8 cellular contexts compared by ENCODE assay signal in genomic region chr6:38671885-38672467, GRCh38. TPM values are rescaled to one million over a fixed set of nuclear protein-coding genes. Genes with fewer than 3 reads are reported as not detected.
DNase-seq lines count a peak whose midpoint lies in the region; ATAC-seq and TF ChIP-seq lines count a peak whose summit lies in the region.

No MANE protein-coding gene starts in this region.

- no peaks in the 10 kb centered on the region for H3K27me3 Mint-ChIP-seq in activated CD4-positive, alpha-beta memory T cell treated with anti-CD3 and anti-CD28 coated beads for 36 hours

- H3K27ac Mint-ChIP-seq in activated CD4-positive, alpha-beta memory T cell treated with anti-CD3 and anti-CD28 coated beads for 36 hours: peak overlapping the region; percentile 20

- H3K36me3 Mint-ChIP-seq in activated CD4-positive, alpha-beta memory T cell treated with anti-CD3 and anti-CD28 coated beads for 36 hours: peaks cover 25% of the 10 kb centered on the region

- no peak overlapping the region for H3K4me3 Mint-ChIP-seq in activated CD4-positive, alpha-beta memory T cell treated with anti-CD3 and anti-CD28 coated beads for 36 hours

- DNase-seq in CD1c-positive myeloid dendritic cell (ENCODE audit: extremely low spot score) (peak; percentile 48), NCI-H2227 treated with DMSO at 0.1 percent for 48 hours (lab: John Stamatoyannopoulos, UW) (peak; percentile 68), fibroblast of mammary gland (ENCODE audit: low read depth) (peak; percentile 74), non-pigmented ciliary epithelial cell (ENCODE audit: low read depth) (peak; percentile 17)
- DNase-seq in activated CD4-positive, alpha-beta memory T cell treated with anti-CD3 and anti-CD28 coated beads for 36 hours: peak; percentile 39
- DNase-seq in activated effector memory CD4-positive, alpha-beta T cell treated with anti-CD3 and anti-CD28 coated beads, Interleukin-2, amount 50 U/mL, for 16 hours: no peak

- no peak overlapping the region for H3K4me3 ChIP-seq in fibroblast of mammary gland (ENCODE audit: control insufficient read depth, low read depth, low read length)

- TF ChIP-seq CTCF in fibroblast of mammary gland (conservative IDR thresholded peaks at IDR 0.05; ENCODE audit: control insufficient read depth, insufficient read depth, low read depth, low read length): peak; percentile 88

- intact Hi-C loops in activated CD4-positive, alpha-beta memory T cell treated with anti-CD3 and anti-CD28 coated beads for 36 hours (cut with micrococcal nuclease): loop anchor here (1.0 to 10.0 kb wide), 5 partner anchors 25 to 967 kb away; no protein-coding TSS in a partner anchor

- peak; percentile 79 for ATAC-seq in GM18505 (IDR thresholded peaks at IDR 0.05; ENCODE audit: unreplicated experiment)
- peak; percentile 87 for ATAC-seq in HG02885 (IDR thresholded peaks at IDR 0.05; ENCODE audit: poor library complexity, unreplicated experiment)

- POLR2A ChIA-PET in activated CD4-positive, alpha-beta memory T cell treated with anti-CD3 and anti-CD28 coated beads for 36 hours (lab: Charles Lee): no interaction called here

- peaks cover 38% of the 10 kb centered on the region for H3K4me1 Mint-ChIP-seq in activated CD4-positive, alpha-beta memory T cell treated with anti-CD3 and anti-CD28 coated beads for 36 hours (ENCODE audit: low read depth)

- H3K9me3 Mint-ChIP-seq in activated CD4-positive, alpha-beta memory T cell treated with anti-CD3 and anti-CD28 coated beads for 36 hours: peaks cover 2% of the 10 kb centered on the region

- TF ChIP-seq POLR2A in GM18505 (IDR thresholded peaks at IDR 0.05; ENCODE audit: borderline replicate concordance, extremely low read depth, insufficient read depth, insufficient read length): no peak

- CTCF ChIA-PET in activated CD4-positive, alpha-beta memory T cell treated with anti-CD3 and anti-CD28 coated beads for 36 hours (lab: Charles Lee): interaction anchor here (1.2 kb wide), 1 partner anchor 178 kb away, joined by 4 read pairs; no protein-coding TSS in a partner anchor

RNA-seq across cellular contexts. Expression of gene GLO1, which starts 31.0 kb away (rescaled TPM):
- 100 to 1,000 TPM; 132 to 133 TPM for total RNA-seq in activated CD4-positive, alpha-beta memory T cell treated with anti-CD3 and anti-CD28 coated beads for 36 hours

RNA-seq across cellular contexts. Expression of gene BTBD9, which starts 32.2 kb away (rescaled TPM):
- 10 to 100 TPM; 14.4 to 14.6 TPM for total RNA-seq in activated CD4-positive, alpha-beta memory T cell treated with anti-CD3 and anti-CD28 coated beads for 36 hours

RNA-seq across cellular contexts. Expression of gene DNAH8, which starts 43.1 kb away (rescaled TPM):
- under 1 TPM; 0.02 to 0.22 TPM for total RNA-seq in activated CD4-positive, alpha-beta memory T cell treated with anti-CD3 and anti-CD28 coated beads for 36 hours
